8 cellular contexts compared by ENCODE assay signal in the genomic region with DNA sequence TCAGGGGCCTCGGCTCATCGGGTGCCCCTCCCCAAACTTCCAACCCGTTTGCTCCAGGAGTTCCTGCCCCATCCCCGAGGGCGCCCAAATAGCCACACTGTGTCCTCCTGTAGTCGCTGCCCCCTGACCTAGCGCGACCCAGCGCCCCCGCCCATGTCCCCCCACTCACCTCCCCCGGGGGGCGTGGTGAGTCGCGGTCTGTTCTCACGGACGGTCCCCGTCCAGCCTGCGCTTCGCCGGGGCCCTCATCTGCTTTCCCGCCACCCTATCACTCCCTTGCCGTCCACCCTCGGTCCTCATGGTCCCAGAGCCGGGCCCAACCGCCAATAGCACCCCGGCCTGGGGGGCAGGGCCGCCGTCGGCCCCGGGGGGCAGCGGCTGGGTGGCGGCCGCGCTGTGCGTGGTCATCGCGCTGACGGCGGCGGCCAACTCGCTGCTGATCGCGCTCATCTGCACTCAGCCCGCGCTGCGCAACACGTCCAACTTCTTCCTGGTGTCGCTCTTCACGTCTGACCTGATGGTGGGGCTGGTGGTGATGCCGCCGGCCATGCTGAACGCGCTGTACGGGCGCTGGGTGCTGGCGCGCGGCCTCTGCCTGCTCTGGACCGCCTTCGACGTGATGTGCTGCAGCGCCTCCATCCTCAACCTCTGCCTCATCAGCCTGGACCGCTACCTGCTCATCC. TPM values are rescaled to one million over a fixed set of nuclear protein-coding genes. Genes with fewer than 3 reads are reported as not detected.
DNase-seq lines count a peak whose midpoint lies in the region; ATAC-seq, FAIRE-seq and TF ChIP-seq lines count a peak whose summit lies in the region.
"Had no signal": no experiment of that assay in that cellular context is flagged by ENCODE, and none has a peak within 500 bp of the region (broad histone marks: within the 10 kb centered on the region; RNA-seq: fewer than 3 reads in every experiment).

No MANE protein-coding gene starts in this region.

- peak in 3 of 4 experiments; percentile 2 to 22 (median 17) for ATAC-seq in T-cell (replicated peaks in 1 of 4)
- no peak for ATAC-seq in GM19395 (IDR thresholded peaks at IDR 0.05; ENCODE audit: unreplicated experiment)
- ATAC-seq in GM18873 (IDR thresholded peaks at IDR 0.05; ENCODE audit: low FRiP score, unreplicated experiment), result no peak
- ATAC-seq in HG02840 (IDR thresholded peaks at IDR 0.05; ENCODE audit: low FRiP score, unreplicated experiment), result no peak

- H3K56ac ChIP-seq in H1 (replicated peaks; ENCODE audit: insufficient read length, low read depth, low read length), result no peak overlapping the region

- no peaks in the 10 kb centered on the region for H3K79me2 ChIP-seq in H1 (ENCODE audit: control insufficient read depth in 1 of 2, insufficient read depth in 2 of 2, low read length in 2 of 2)
- no peaks in the 10 kb centered on the region for H3K79me2 ChIP-seq in neural progenitor cell (ENCODE audit: low read depth)

- H2BK120ac ChIP-seq in H1 (replicated peaks; ENCODE audit: low read depth, low read length), result no peak overlapping the region

- TF ChIP-seq RAD21 in H1 (IDR thresholded peaks at IDR 0.05 in 1 of 2, conservative IDR thresholded peaks at IDR 0.05 in 1 of 2; ENCODE audit: low read depth in 2 of 2, low read length in 2 of 2), result no peak

- no peak for TF ChIP-seq POLR2A in GM12891 (IDR thresholded peaks at IDR 0.05; ENCODE audit: low read depth, low read length)
- TF ChIP-seq POLR2A in H1 (IDR thresholded peaks at IDR 0.05; ENCODE audit: control extremely low read depth in 1 of 2, low read depth in 2 of 2, low read length in 2 of 2), result no peak

- H3K9me3 ChIP-seq in H1 (ENCODE audit: insufficient read depth in 2 of 2, low read depth in 1 of 2, low read length in 1 of 2) (no peaks in the 10 kb centered on the region), neural progenitor cell (ENCODE audit: low read depth) (no peaks in the 10 kb centered on the region)

- CTCF ChIA-PET in T-cell (lab: Charles Lee) (no interaction called here), H1 (lab: Charles Lee; ENCODE audit: partially characterized antibody) (interaction anchor here (0.7 to 4.2 kb wide), 4 partner anchors 10 to 178 kb away, joined by 3 to 28 read pairs (median 4); no protein-coding TSS in a partner anchor)

- H3K4me1 ChIP-seq in H1 (replicated peaks in 1 of 4; ENCODE audit: control insufficient read depth in 3 of 4, insufficient read depth in 4 of 4, low read length in 3 of 4) (no peaks in the 10 kb centered on the region; a peak in 3 of 7 replicates), neural progenitor cell (no peaks in the 10 kb centered on the region)

- peak overlapping the region; percentile 32 to 67 (median 42) for H3K4me3 ChIP-seq in H1 (ENCODE audit: extremely low read depth in 1 of 4, insufficient read depth in 2 of 4, low read depth in 3 of 4, low read length in 4 of 4)
- H3K4me3 ChIP-seq in neural progenitor cell, result peak overlapping the region; percentile 52

- H4K8ac ChIP-seq in H1 (ENCODE audit: extremely low read depth, insufficient read depth, low read length), result no peak overlapping the region

- H3K4ac ChIP-seq in H1 (replicated peaks; ENCODE audit: insufficient read length, low read depth, low read length), result no peak overlapping the region

- no peak overlapping the region for H3K27ac ChIP-seq in H1 (ENCODE audit: low read depth, low read length)
- H3K27ac ChIP-seq in neural progenitor cell, result no peak overlapping the region

- H2BK15ac ChIP-seq in H1 (ENCODE audit: low read length), result no peak overlapping the region

- peaks cover 19% of the 10 kb centered on the region for H3F3A ChIP-seq in neural progenitor cell (ENCODE audit: low read depth)

- TF ChIP-seq EP300 in H1 (IDR thresholded peaks at IDR 0.05; ENCODE audit: borderline replicate concordance in 1 of 2, low read depth in 2 of 2, low read length in 2 of 2), result no peak

- H4K91ac ChIP-seq in H1 (replicated peaks; ENCODE audit: insufficient read length, low read length), result no peak overlapping the region

- POLR2A ChIA-PET in T-cell (lab: Charles Lee) (no interaction called here), H1 (lab: Charles Lee; ENCODE audit: partially characterized antibody) (interaction anchor here (1.3 kb wide), 1 partner anchor 14 kb away, joined by 3 read pairs; no protein-coding TSS in a partner anchor)

- no peak overlapping the region for H2BK20ac ChIP-seq in H1 (ENCODE audit: low read length)

- H3K36me3 ChIP-seq in H1 (ENCODE audit: control insufficient read depth in 2 of 4, insufficient read depth in 4 of 4, low read length in 3 of 4) (no peaks in the 10 kb centered on the region; a peak in 1 of 8 replicates), neural progenitor cell (no peaks in the 10 kb centered on the region)

- H3K4me3 Mint-ChIP-seq in T-cell, result peak overlapping the region; percentile 68 to 79 (median 77)
- H3K4me3 Mint-ChIP-seq in neural progenitor cell, result peak overlapping the region; percentile 80

- 15% methylated on average over 41 of the region's 63 CpGs; no CpG with 5 or more reads in 1 of the 2 experiments for WGBS in H1 (ENCODE audit: extremely low coverage in 1 of 2, insufficient coverage in 1 of 2, insufficient read length in 1 of 2, insufficient replicate concordance in 2 of 2, low coverage in 1 of 2, low lambda C conversion rate in 2 of 2, missing lambda C conversion rate in 1 of 2), 2 experiments

- H3K36me3 Mint-ChIP-seq in T-cell, result no peaks in the 10 kb centered on the region
- no peaks in the 10 kb centered on the region for H3K36me3 Mint-ChIP-seq in neural progenitor cell

- no peak overlapping the region for H3K23ac ChIP-seq in H1 (ENCODE audit: insufficient read length)

- H3K23me2 ChIP-seq in H1 (ENCODE audit: low read depth, low read length), result peaks cover 9% of the 10 kb centered on the region; the same call in 1 of the 2 replicates

- TF ChIP-seq CTCF in H1 (IDR thresholded peaks at IDR 0.05; ENCODE audit: control extremely low read depth in 1 of 3, insufficient read depth in 1 of 3, low read depth in 1 of 3, low read length in 3 of 3), result peak in 2 of 3 experiments; percentile 2 to 5; a peak in 2 of 4 replicates
- TF ChIP-seq CTCF in neural progenitor cell (IDR thresholded peaks at IDR 0.05), result no peak

- H2AK5ac ChIP-seq in H1 (ENCODE audit: low read depth, low read length), result no peak overlapping the region

- H2AFZ ChIP-seq in H1 (ENCODE audit: low read length) (no peak overlapping the region), neural progenitor cell (replicated peaks) (peak overlapping the region; percentile 30)

- H2BK5ac ChIP-seq in H1 (ENCODE audit: low read depth, low read length), result no peak overlapping the region

- H3K27me3 ChIP-seq in H1 (replicated peaks in 1 of 4; ENCODE audit: control insufficient read depth in 3 of 4, extremely low read depth in 1 of 4, insufficient read depth in 3 of 4, low read length in 3 of 4), result peaks cover 28 to 50% (median 40%) of the 10 kb centered on the region in 4 experiments
- H3K27me3 ChIP-seq in neural progenitor cell, result peaks cover 89% of the 10 kb centered on the region

- H3K4me1 Mint-ChIP-seq in T-cell, result peaks cover 17 to 35% (median 25%) of the 10 kb centered on the region in 3 donors
- H3K4me1 Mint-ChIP-seq in neural progenitor cell, result peaks cover 2% of the 10 kb centered on the region

- H3K27me3 Mint-ChIP-seq in T-cell (peaks cover 11 to 23% of the 10 kb centered on the region in 2 donors), neural progenitor cell (ENCODE audit: insufficient read depth, low read depth) (peaks cover 67% of the 10 kb centered on the region)

- H3K4me2 ChIP-seq in H1 (ENCODE audit: insufficient read depth in 1 of 2, low read depth in 2 of 2, low read length in 2 of 2) (peak overlapping the region; percentile 62 to 77), neural progenitor cell (peak overlapping the region; percentile 84)

- no peaks in the 10 kb centered on the region; the same call in 1 of the 2 replicates for H3K79me1 ChIP-seq in H1 (ENCODE audit: low read depth, low read length)

- H3K9ac ChIP-seq in H1 (replicated peaks in 1 of 4; ENCODE audit: extremely low read depth in 1 of 4, low read depth in 3 of 4, low read length in 3 of 4), result no peak overlapping the region
- no peak overlapping the region for H3K9ac ChIP-seq in neural progenitor cell

- H3K14ac ChIP-seq in H1 (ENCODE audit: insufficient read length), result no peak overlapping the region

- H3K27ac Mint-ChIP-seq in T-cell (peak overlapping the region in 1 of 2 donors; percentile 52), neural progenitor cell (no peak overlapping the region)

- H4K20me1 ChIP-seq in H1 (replicated peaks in 1 of 2; ENCODE audit: control insufficient read depth in 1 of 2, insufficient read depth in 2 of 2, low read length in 2 of 2), result peaks cover 0 to 4% of the 10 kb centered on the region in 2 experiments
- H4K20me1 ChIP-seq in neural progenitor cell (ENCODE audit: low read depth), result peaks cover 17% of the 10 kb centered on the region

- H3K18ac ChIP-seq in H1 (ENCODE audit: extremely low read depth, low read length), result peak overlapping the region; percentile 52; the same call in 1 of the 2 replicates

- FAIRE-seq in GM12891 (lab: Jason Lieb, UNC), result peak; percentile 5
- no peak for FAIRE-seq in H1 (lab: Jason Lieb, UNC)

- H4K5ac ChIP-seq in H1 (ENCODE audit: insufficient read length, low read depth, low read length), result no peak overlapping the region

- H2BK12ac ChIP-seq in H1 (ENCODE audit: low read depth, low read length), result no peak overlapping the region; the same call in 1 of the 2 replicates

- H3K9me3 Mint-ChIP-seq in T-cell, result no peaks in the 10 kb centered on the region
- no peaks in the 10 kb centered on the region for H3K9me3 Mint-ChIP-seq in neural progenitor cell

- DNase-seq in GM12891 (ENCODE audit: insufficient read length, low spot score), result no peak
- no peak for DNase-seq in T-cell
- DNase-seq in H1 (ENCODE audit: low read depth in 1 of 2, low spot score in 2 of 2), result peak; percentile 27 to 69
- peak; percentile 59 for DNase-seq in neural progenitor cell (ENCODE audit: low spot score)
- DNase-seq: activated effector memory CD4-positive, alpha-beta T cell treated with anti-CD3 and anti-CD28 coated beads, Interleukin-2, amount 50 U/mL, for 16 hours had no signal

RNA-seq across cellular contexts. Expression of gene HTR6, which starts 0.9 kb away (rescaled TPM):
- polyA plus RNA-seq in GM12891 (2012; ENCODE audit: low read depth, missing spikeins), result 0.32 TPM
- total RNA-seq in T-cell (under 1 TPM; 0.16 to 0.90 (median 0.19) TPM), neural progenitor cell (ENCODE audit: low replicate concordance) (0.25 TPM in 1 of 2 replicates, not detected in the other)
- 0.69 and 0.76 TPM in 2 replicates for total RNA-seq in H1 (2021; fragmentation: NEBNext Ultra II Directional; extraction: Animal tissue kit (Norgen Biotek cat#: 25700))
- 0.95 and 1.4 TPM in 2 replicates for polyA plus RNA-seq in H1 (2011; rRNA removed)
- 0.44 TPM for polyA plus RNA-seq in H1 (2011; cell fraction: cytosol; rRNA removed)
- polyA plus RNA-seq in H1 (2011; cell fraction: nucleus; rRNA removed), result 0.93 TPM
- 0.29 to 1.0 TPM (median 0.73 TPM) in 4 replicates for polyA plus RNA-seq in H1 (2012, experiment 1 of 2)
- polyA plus RNA-seq in H1 (2012, experiment 2 of 2), result 0.64 TPM
- polyA plus RNA-seq in H1 (2013, experiment 1 of 2), result 1.4 TPM
- 1.1 TPM for polyA plus RNA-seq in H1 (2013, experiment 2 of 2)
- polyA minus RNA-seq in H1 (2011; rRNA and poly(A)+ RNA removed), result 0.22 and 0.24 TPM in 2 replicates
- polyA minus RNA-seq in H1 (2011; cell fraction: cytosol; rRNA and poly(A)+ RNA removed), result 1.7 TPM
- 1.1 TPM for polyA minus RNA-seq in H1 (2011; cell fraction: nucleus; rRNA and poly(A)+ RNA removed)

RNA-seq across cellular contexts. Expression of gene NBL1, which starts 21.5 kb away (rescaled TPM):
- polyA plus RNA-seq in GM12891 (2012; ENCODE audit: low read depth, missing spikeins), result 1.3 TPM
- 10 to 100 TPM; 11.4 to 38.1 (median 13.7) TPM for total RNA-seq in T-cell
- total RNA-seq in H1 (2021; fragmentation: NEBNext Ultra II Directional; extraction: Animal tissue kit (Norgen Biotek cat#: 25700)), result 9.7 and 10.4 TPM in 2 replicates
- polyA plus RNA-seq in H1 (2011; rRNA removed), result 8.7 and 10.8 TPM in 2 replicates
- polyA plus RNA-seq in H1 (2011; cell fraction: cytosol; rRNA removed), result 10.4 TPM
- polyA plus RNA-seq in H1 (2011; cell fraction: nucleus; rRNA removed), result 11.9 TPM
- 5.2 to 10.1 TPM (median 8.0 TPM) in 4 replicates for polyA plus RNA-seq in H1 (2012, experiment 1 of 2)
- polyA plus RNA-seq in H1 (2012, experiment 2 of 2), result 6.4 TPM
- 5.8 TPM for polyA plus RNA-seq in H1 (2013, experiment 1 of 2)
- polyA plus RNA-seq in H1 (2013, experiment 2 of 2), result 6.8 TPM
- 7.4 and 9.7 TPM in 2 replicates for polyA minus RNA-seq in H1 (2011; rRNA and poly(A)+ RNA removed)
- polyA minus RNA-seq in H1 (2011; cell fraction: cytosol; rRNA and poly(A)+ RNA removed), result 7.9 TPM
- 6.3 TPM for polyA minus RNA-seq in H1 (2011; cell fraction: nucleus; rRNA and poly(A)+ RNA removed)
- 2.4 and 7.7 TPM in 2 replicates for total RNA-seq in neural progenitor cell (ENCODE audit: low replicate concordance)

Comparison
In these comparisons a context has a peak if more than half of its experiments do, and no peak if none do; other contexts are left out.
1. DNase-seq: peak in H1 (2 of 2) and neural progenitor cell (single experiment); none in GM12891 (single experiment) and T-cell (0 of 34).
2. ATAC-seq: peak in T-cell (3 of 4); none in GM19395 (single experiment), GM18873 (single experiment) and HG02840 (single experiment).